ENCODE assay signal across 25 cellular contexts in the genomic region with DNA sequence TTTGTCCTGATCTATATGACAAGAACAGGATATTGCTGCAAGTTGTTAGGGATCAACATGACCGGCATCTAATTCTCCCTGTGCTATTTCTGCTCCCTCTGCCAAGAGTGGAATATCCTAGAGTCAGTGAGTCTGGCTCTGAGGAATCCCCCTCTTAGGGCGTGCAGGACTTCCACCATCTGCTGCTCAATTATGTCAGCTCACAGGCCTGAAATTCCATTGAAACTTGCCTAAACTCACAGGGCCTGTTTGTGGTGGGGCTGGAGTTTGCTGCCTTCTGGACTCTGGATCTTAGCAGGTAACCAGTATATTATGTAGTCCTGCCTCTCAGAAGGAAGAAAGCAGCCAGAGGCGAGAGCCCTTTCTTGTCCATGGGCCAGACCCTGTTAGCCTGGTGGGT.
DNase-seq lines count a peak whose midpoint lies in the region; ATAC-seq, FAIRE-seq and TF ChIP-seq lines count a peak whose summit lies in the region.
"Had no signal": no experiment of that assay in that cellular context is flagged by ENCODE, and none has a peak within 500 bp of the region (broad histone marks: within the 10 kb centered on the region; RNA-seq: fewer than 3 reads in every experiment).

No MANE protein-coding gene starts in this region.

- peaks cover 4% of the 10 kb centered on the region for H3K27me3 Mint-ChIP-seq in GM23338 (ENCODE audit: insufficient read depth, low read depth, poor library complexity)
- H3K27me3 Mint-ChIP-seq: activated CD4-positive, alpha-beta T cell treated with anti-CD3 and anti-CD28 coated beads for 36 hours; activated naive CD4-positive, alpha-beta T cell treated with anti-CD3 and anti-CD28 coated beads, Interleukin-2, amount 50 U/mL, for 24 hours had no signal

- no peaks in the 10 kb centered on the region for H3F3A ChIP-seq in GM23338 (replicated peaks; ENCODE audit: low read depth)

- intact Hi-C loops in uterus (cut with DNase I; ENCODE audit: low total_unique reads): no loop called here
- intact Hi-C loops in pancreas (cut with DNase I): no loop called here

- peak; percentile 49 for DNase-seq in AG20443 (ENCODE audit: low spot score)
- DNase-seq in GM23338 (ENCODE audit: low spot score): no peak
- DNase-seq in NCI-H82 treated with DMSO at 0.1 percent for 48 hours (lab: John Stamatoyannopoulos, UW; ENCODE audit: unreplicated experiment): peak; percentile 93
- DNase-seq in iris pigment epithelial cell (ENCODE audit: low read depth): peak; percentile 13
- no peak for DNase-seq in uterus
- DNase-seq in pancreas: no peak
- DNase-seq: activated CD4-positive, alpha-beta T cell treated with anti-CD3 and anti-CD28 coated beads for 36 hours; activated CD8-positive, alpha-beta T cell treated with anti-CD3 and anti-CD28 coated beads, Interleukin-2, amount 10 ng/mL, durations not matched to agents 7 days and 5 days; amniotic stem cell; effector CD4-positive, alpha-beta T cell; GDM1; NCI-H1092 treated with DMSO at 0.1 percent for 48 hours; NCI-H1930; posterior cingulate gyrus; SIG-M5; stimulated activated CD4-positive, alpha-beta T cell treated with anti-CD3 and anti-CD28 coated beads, Interleukin-1b, Interleukin-23, amount 100 ng/mL, for 48 hours; stimulated activated naive CD8-positive, alpha-beta T cell treated with anti-CD3 and anti-CD28 coated beads, Interleukin-15, Interleukin-2, amounts not matched to agents 100 U/mL and 50 U/mL, for 24 hours had no signal

- no peaks in the 10 kb centered on the region for H3K79me2 ChIP-seq in GM23338 (replicated peaks; ENCODE audit: insufficient read depth)

- H2AFZ ChIP-seq in GM23338: peak overlapping the region; percentile 43; the same call in 1 of the 2 replicates

- H3K9me2 ChIP-seq in GM23338 (ENCODE audit: insufficient read depth): peaks cover 2% of the 10 kb centered on the region; the same call in 1 of the 2 replicates

- whole genome bisulfite sequencing in pancreas, 2 donors: 84 to 95% methylated on average over 3 of the region's 3 CpGs

- H3K27ac ChIP-seq in GM23338 (ENCODE audit: low read depth): no peak overlapping the region
- H3K27ac ChIP-seq in uterus: no peak overlapping the region
- no peak overlapping the region for H3K27ac ChIP-seq in pancreas
- H3K27ac ChIP-seq: right atrium auricular region had no signal

- H3K9me3 ChIP-seq in uterus (no peaks in the 10 kb centered on the region), pancreas (no peaks in the 10 kb centered on the region)
- H3K9me3 ChIP-seq: right atrium auricular region had no signal

- TF ChIP-seq CTCF in GM23338 (conservative IDR thresholded peaks at IDR 0.05; ENCODE audit: low read depth in 2 of 2) (no peak), uterus (IDR thresholded peaks at IDR 0.05) (no peak), pancreas (IDR thresholded peaks at IDR 0.05) (no peak)

- H3K36me3 ChIP-seq in GM23338 (ENCODE audit: insufficient read depth) (no peaks in the 10 kb centered on the region), uterus (no peaks in the 10 kb centered on the region), pancreas (no peaks in the 10 kb centered on the region)
- H3K36me3 ChIP-seq: right atrium auricular region had no signal

- ATAC-seq in GM23338 (no peak), GM19397 (IDR thresholded peaks at IDR 0.05; ENCODE audit: unreplicated experiment) (no peak), pancreas (no peak), esophagus mucosa (no peak)
- ATAC-seq: activated CD4-positive, alpha-beta T cell treated with anti-CD3 and anti-CD28 coated beads for 36 hours; activated CD8-positive, alpha-beta T cell treated with anti-CD3 and anti-CD28 coated beads, Interleukin-2, amount 10 ng/mL, durations not matched to agents 7 days and 5 days; stimulated activated naive CD8-positive, alpha-beta T cell treated with anti-CD3 and anti-CD28 coated beads, Interleukin-15, Interleukin-2, amounts not matched to agents 100 U/mL and 50 U/mL, for 24 hours had no signal

- FAIRE-seq in pancreas (lab: Jason Lieb, UNC): no peak
- FAIRE-seq: A204.1, keratinocyte had no signal

- H3K27ac Mint-ChIP-seq in GM23338: no peak overlapping the region
- H3K27ac Mint-ChIP-seq: activated CD4-positive, alpha-beta T cell treated with anti-CD3 and anti-CD28 coated beads for 36 hours; activated CD8-positive, alpha-beta T cell treated with anti-CD3 and anti-CD28 coated beads, Interleukin-2, amount 10 ng/mL, durations not matched to agents 7 days and 5 days; activated naive CD4-positive, alpha-beta T cell treated with anti-CD3 and anti-CD28 coated beads, Interleukin-2, amount 50 U/mL, for 24 hours; activated T-helper 2 cell treated with anti-CD3 and anti-CD28 coated beads, Interferon-gamma antibody, Interleukin-2, Interleukin-4, amounts not matched to agents 10 μg/mL and 5 μg/mL and 100 μg/mL, durations not matched to agents 14 hours and 24 hours and 36 hours; T-helper 2 cell treated with Interferon-gamma antibody and Interleukin-4, amounts not matched to agents 5 μg/mL and 100 μg/mL, for 36 hours had no signal

- H3K36me3 Mint-ChIP-seq in GM23338 (ENCODE audit: low read depth): no peaks in the 10 kb centered on the region
- H3K36me3 Mint-ChIP-seq: activated naive CD4-positive, alpha-beta T cell treated with anti-CD3 and anti-CD28 coated beads, Interleukin-2, amount 50 U/mL, for 24 hours had no signal

- no peak overlapping the region for H3K4me2 ChIP-seq in GM23338

- H3K4me1 ChIP-seq in GM23338 (ENCODE audit: insufficient read depth) (peaks cover 12% of the 10 kb centered on the region; the same call in 1 of the 2 replicates), uterus (no peaks in the 10 kb centered on the region), pancreas (no peaks in the 10 kb centered on the region)
- H3K4me1 ChIP-seq: right atrium auricular region had no signal

- no peak for TF ChIP-seq POLR2A in uterus (IDR thresholded peaks at IDR 0.05)

- H3K27me3 ChIP-seq in GM23338 (ENCODE audit: insufficient read depth) (no peaks in the 10 kb centered on the region), uterus (no peaks in the 10 kb centered on the region), pancreas (no peaks in the 10 kb centered on the region)
- H3K27me3 ChIP-seq: right atrium auricular region had no signal

- peaks cover 10% of the 10 kb centered on the region for H3K4me1 Mint-ChIP-seq in GM23338
- H3K4me1 Mint-ChIP-seq: activated CD4-positive, alpha-beta T cell treated with anti-CD3 and anti-CD28 coated beads for 36 hours; activated naive CD4-positive, alpha-beta T cell treated with anti-CD3 and anti-CD28 coated beads, Interleukin-2, amount 50 U/mL, for 24 hours had no signal

- H4K20me1 ChIP-seq in GM23338 (replicated peaks; ENCODE audit: insufficient read depth): no peaks in the 10 kb centered on the region

- H3K4me3 Mint-ChIP-seq in GM23338: no peak overlapping the region
- H3K4me3 Mint-ChIP-seq: activated CD4-positive, alpha-beta T cell treated with anti-CD3 and anti-CD28 coated beads for 36 hours; activated CD8-positive, alpha-beta T cell treated with anti-CD3 and anti-CD28 coated beads, Interleukin-2, amount 10 ng/mL, durations not matched to agents 7 days and 5 days; activated naive CD4-positive, alpha-beta T cell treated with anti-CD3 and anti-CD28 coated beads, Interleukin-2, amount 50 U/mL, for 24 hours; T-helper 2 cell treated with Interferon-gamma antibody and Interleukin-4, amounts not matched to agents 5 μg/mL and 100 μg/mL, for 36 hours had no signal

- no peaks in the 10 kb centered on the region for H3K9me3 Mint-ChIP-seq in GM23338
- H3K9me3 Mint-ChIP-seq: activated naive CD4-positive, alpha-beta T cell treated with anti-CD3 and anti-CD28 coated beads, Interleukin-2, amount 50 U/mL, for 24 hours; activated T-helper 2 cell treated with anti-CD3 and anti-CD28 coated beads, Interferon-gamma antibody, Interleukin-2, Interleukin-4, amounts not matched to agents 10 μg/mL and 5 μg/mL and 100 μg/mL, durations not matched to agents 14 hours and 24 hours and 36 hours; T-helper 2 cell treated with Interferon-gamma antibody and Interleukin-4, amounts not matched to agents 5 μg/mL and 100 μg/mL, for 36 hours had no signal

- H3K4me3 ChIP-seq in GM23338 (no peak overlapping the region), uterus (no peak overlapping the region), pancreas (no peak overlapping the region)
- H3K4me3 ChIP-seq: right atrium auricular region had no signal

TF ChIP-seq in GM23338, 12 proteins besides CTCF, POLR2A, EP300 and RAD21:
- TF ChIP-seq CREB1 (CRISPR knock-in tag; IDR thresholded peaks at IDR 0.05; ENCODE audit: low read depth): no peak
- TF ChIP-seq EZH2phosphoT487 (IDR thresholded peaks at IDR 0.05; ENCODE audit: unreplicated experiment): no peak
- TF ChIP-seq ZNF114 (CRISPR knock-in tag; IDR thresholded peaks at IDR 0.05): no peak
- TF ChIP-seq JUNB (IDR thresholded peaks at IDR 0.05; ENCODE audit: unreplicated experiment): no peak

Comparison
In these comparisons a context has a peak if more than half of its experiments do, and no peak if none do; other contexts are left out.
1. DNase-seq: peak in AG20443 (single experiment), NCI-H82 treated with DMSO at 0.1 percent for 48 hours (single experiment) and iris pigment epithelial cell (single experiment); none in GM23338 (single experiment), uterus (0 of 2) and pancreas (0 of 6).